In genomic region chr1:100353988-100354387, GRCh38 we compare ENCODE assay signal across 1 cellular context.
TF ChIP-seq lines count a peak whose summit lies in the region.

No MANE protein-coding gene starts in this region.

TF ChIP-seq in GM23338, 12 proteins besides CTCF, POLR2A, EP300 and RAD21 (continued from another document):
- TF ChIP-seq ZNF462 (CRISPR knock-in tag; IDR thresholded peaks at IDR 0.05): no peak
- no peak for TF ChIP-seq CREB1 (CRISPR knock-in tag; IDR thresholded peaks at IDR 0.05; ENCODE audit: low read depth)
TF ChIP-seq in GM23338: peak in this region for 0.
